Comparison of ENCODE assay signal across 18 cellular contexts in genomic region chr3:50124363-50125226, GRCh38.
DNase-seq lines count a peak whose midpoint lies in the region; ATAC-seq lines count a peak whose summit lies in the region.
"Had no signal": no experiment of that assay in that cellular context is flagged by ENCODE, and none has a peak within 500 bp of the region (broad histone marks: within the 10 kb centered on the region; RNA-seq: fewer than 3 reads in every experiment).

No MANE protein-coding gene starts in this region.

- no peak overlapping the region for H3K4me3 ChIP-seq in NT2/D1 (ENCODE audit: insufficient read length, low read depth)
- H3K4me3 ChIP-seq: breast epithelium, Peyer's patch, skin epidermis had no signal

- DNase-seq in NCI-H2171 treated with DMSO at 0.1 percent for 48 hours (lab: John Stamatoyannopoulos, UW) (peak; percentile 49), NCI-H2171 (lab: John Stamatoyannopoulos, UW) (no peak), NT2/D1 (ENCODE audit: low read depth, low spot score) (no peak), hepatic stellate cell (ENCODE audit: low spot score) (peak; percentile 69), retina (peak; percentile 60), kidney glomerular epithelial cell (lab: John Stamatoyannopoulos, UW) (no peak), SHP77 treated with DMSO at 0.1 percent for 48 hours (lab: John Stamatoyannopoulos, UW) (no peak)
- DNase-seq: activated CD8-positive, alpha-beta T cell treated with anti-CD3 and anti-CD28 coated beads, Interleukin-2, amount 10 ng/mL, durations not matched to agents 7 days and 5 days; activated effector memory CD4-positive, alpha-beta T cell treated with anti-CD3 and anti-CD28 coated beads, Interleukin-2, amount 50 U/mL, for 16 hours; left ventricle myocardium superior; NCI-H1048; NCI-H510A treated with DMSO at 0.1 percent for 48 hours; T1000 had no signal

- H3K9me3 ChIP-seq in NT2/D1 (ENCODE audit: insufficient read depth, low read length): no peaks in the 10 kb centered on the region
- H3K9me3 ChIP-seq: breast epithelium, neutrophil, Peyer's patch had no signal

- peaks cover 21% of the 10 kb centered on the region for H3K36me3 ChIP-seq in NT2/D1 (ENCODE audit: insufficient read depth, insufficient read length, low read length)
- H3K36me3 ChIP-seq: breast epithelium had no signal

- no peak for ATAC-seq in HG02970 (IDR thresholded peaks at IDR 0.05; ENCODE audit: low FRiP score, unreplicated experiment)
- ATAC-seq: activated CD8-positive, alpha-beta T cell treated with anti-CD3 and anti-CD28 coated beads, Interleukin-2, amount 10 ng/mL, durations not matched to agents 7 days and 5 days; left ventricle myocardium superior had no signal

- peaks cover 30% of the 10 kb centered on the region for H3K4me1 ChIP-seq in NT2/D1 (ENCODE audit: insufficient read depth, insufficient read length)

- H3K27me3 ChIP-seq in NT2/D1 (ENCODE audit: insufficient read depth, insufficient read length): no peaks in the 10 kb centered on the region
- H3K27me3 ChIP-seq: breast epithelium, neutrophil, Peyer's patch had no signal

- peak overlapping the region; percentile 47 for H3K9ac ChIP-seq in NT2/D1 (ENCODE audit: insufficient read length, low read depth)

Comparison
In these comparisons a context has a peak if more than half of its experiments do, and no peak if none do; other contexts are left out.
1. DNase-seq: peak in NCI-H2171 treated with DMSO at 0.1 percent for 48 hours (single experiment), hepatic stellate cell (single experiment) and retina (single experiment); none in NCI-H2171 (single experiment), NT2/D1 (single experiment), kidney glomerular epithelial cell (single experiment) and SHP77 treated with DMSO at 0.1 percent for 48 hours (single experiment).